ENCODE assay signal across 30 cellular contexts in the genomic region with DNA sequence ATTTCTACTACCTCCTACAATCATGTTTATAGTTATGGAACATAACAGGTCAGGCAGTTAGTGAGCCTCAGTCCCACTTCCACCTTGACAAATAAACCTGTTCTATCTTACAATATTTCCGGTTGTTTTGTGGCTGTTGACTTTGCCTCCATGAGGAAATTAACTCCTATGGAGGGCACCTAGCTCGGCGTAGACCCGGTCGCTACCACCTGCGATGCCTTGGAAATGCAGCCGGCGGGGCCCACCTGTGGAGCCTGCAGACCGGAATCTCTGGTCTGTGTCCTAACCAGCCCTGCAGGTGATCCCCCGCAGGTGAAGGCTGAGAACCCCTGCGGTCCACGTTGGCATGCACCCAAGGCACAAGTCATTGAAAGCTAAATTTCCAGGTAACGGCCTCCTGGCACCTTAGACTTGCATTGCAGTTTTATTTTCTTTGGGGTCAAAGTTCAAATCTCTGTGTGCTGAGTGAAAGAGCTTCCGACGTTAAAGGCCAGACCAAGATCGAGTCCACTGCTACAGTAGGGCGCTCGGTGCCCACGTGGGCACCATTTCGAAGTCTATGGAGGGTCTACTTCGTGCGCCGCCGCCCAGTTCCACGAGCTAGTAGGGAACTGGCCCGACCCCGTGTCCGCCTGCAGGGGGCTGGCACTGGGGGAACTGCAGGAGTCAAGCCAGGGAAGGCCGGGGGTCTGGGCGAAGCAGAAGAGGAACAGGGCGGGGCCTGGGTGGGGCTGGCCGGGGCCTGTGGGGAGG. TPM values are rescaled to one million over a fixed set of nuclear protein-coding genes. Genes with fewer than 3 reads are reported as not detected.
DNase-seq lines count a peak whose midpoint lies in the region; ATAC-seq and TF ChIP-seq lines count a peak whose summit lies in the region.
"Had no signal": no experiment of that assay in that cellular context is flagged by ENCODE, and none has a peak within 500 bp of the region (broad histone marks: within the 10 kb centered on the region; RNA-seq: fewer than 3 reads in every experiment).

No MANE protein-coding gene starts in this region.

- no peak for TF ChIP-seq POLR2A in gastroesophageal sphincter (IDR thresholded peaks at IDR 0.05)
- TF ChIP-seq POLR2A in thyroid gland (IDR thresholded peaks at IDR 0.05): no peak

- no peak overlapping the region for H3K9ac ChIP-seq in endodermal cell (ENCODE audit: extremely low read depth, low read length, poor library complexity, severe bottlenecking)

- H3K4me1 ChIP-seq in Caco-2 (0 out of 2 replicates have a peak, but pooled peaks cover 3% of the 10 kb centered on the region), endodermal cell (ENCODE audit: control insufficient read depth, insufficient read depth, low read length) (no peaks in the 10 kb centered on the region), gastroesophageal sphincter (peaks cover 0 to 11% (median 0%) of the 10 kb centered on the region in 3 donors), thyroid gland (peaks cover 7% of the 10 kb centered on the region in 2 donors)
- H3K4me1 ChIP-seq: psoas muscle had no signal

- intact Hi-C loops in Caco-2 (cut with micrococcal nuclease; ENCODE audit: unreplicated experiment): no loop called here
- intact Hi-C loops in thyroid gland (cut with DNase I): loop anchor here (5.0 kb wide), 2 partner anchors 290 to 310 kb away; no protein-coding TSS in a partner anchor

- POLR2A ChIA-PET in Caco-2 (lab: Charles Lee): no interaction called here

- H3K4me1 Mint-ChIP-seq in Caco-2 (ENCODE audit: low read depth, unreplicated experiment) (peaks cover 7% of the 10 kb centered on the region), endodermal cell (peaks cover 3% of the 10 kb centered on the region)
- H3K4me1 Mint-ChIP-seq: activated B cell treated with CpG ODN at 0.5 μM for 24 hours; activated CD8-positive, alpha-beta memory T cell treated with anti-CD3 and anti-CD28 coated beads, Interleukin-2, amount 10 ng/mL, durations not matched to agents 7 days and 5 days had no signal

- no peak overlapping the region for H3K27ac ChIP-seq in endodermal cell (ENCODE audit: low read depth, low read length)
- H3K27ac ChIP-seq in gastroesophageal sphincter: no peak overlapping the region
- no peak overlapping the region for H3K27ac ChIP-seq in thyroid gland
- H3K27ac ChIP-seq: psoas muscle, sigmoid colon, suprapubic skin, uterus had no signal

- no TSS peak for BruUV-seq in Caco-2 (replicated peaks; lab: Mats Ljungman, UMichigan)

- H3K9me3 Mint-ChIP-seq in Caco-2 (ENCODE audit: unreplicated experiment) (peaks cover 9% of the 10 kb centered on the region), endodermal cell (peaks cover 5% of the 10 kb centered on the region)
- H3K9me3 Mint-ChIP-seq: activated B cell treated with CpG ODN at 0.5 μM for 24 hours; activated T-cell treated with anti-CD3 and anti-CD28 coated beads, Interleukin-2, amount 50 U/mL, for 72 hours; central memory CD8-positive, alpha-beta T cell had no signal

- CTCF ChIA-PET in Caco-2 (lab: Charles Lee): no interaction called here

- H3K36me3 ChIP-seq in Caco-2 (ENCODE audit: control insufficient read depth, insufficient read depth, low read length) (no peaks in the 10 kb centered on the region), endodermal cell (ENCODE audit: control insufficient read depth, insufficient read depth, low read length) (no peaks in the 10 kb centered on the region), gastroesophageal sphincter (no peaks in the 10 kb centered on the region), thyroid gland (no peaks in the 10 kb centered on the region)
- H3K36me3 ChIP-seq: sigmoid colon, suprapubic skin, uterus had no signal

- ATAC-seq in gastroesophageal sphincter: no peak
- ATAC-seq: activated CD8-positive, alpha-beta memory T cell treated with anti-CD3 and anti-CD28 coated beads, Interleukin-2, amount 10 ng/mL, durations not matched to agents 7 days and 5 days; activated T-cell treated with anti-CD3 and anti-CD28 coated beads, Interleukin-2, amount 50 U/mL, for 72 hours; left lobe of liver; Panc1; psoas muscle had no signal

- DNase-seq in COLO668 (lab: John Stamatoyannopoulos, UW; ENCODE audit: unreplicated experiment) (peak; percentile 86), Caco-2 (no peak), NCI-H345 (lab: John Stamatoyannopoulos, UW) (peak; percentile 83), endodermal cell (peak; percentile 63), thyroid gland (no peak)
- DNase-seq in stimulated activated CD8-positive, alpha-beta memory T cell treated with anti-CD3 and anti-CD28 coated beads, Interleukin-4, amount 100 ng/mL, for 48 hours: no peak
- DNase-seq: activated B cell treated with CpG ODN at 0.5 μM for 24 hours; activated CD8-positive, alpha-beta memory T cell treated with anti-CD3 and anti-CD28 coated beads, Interleukin-2, amount 10 ng/mL, durations not matched to agents 7 days and 5 days; activated naive CD4-positive, alpha-beta T cell; activated T-cell treated with anti-CD3 and anti-CD28 coated beads, Interleukin-2, amount 50 U/mL, for 72 hours; dermis blood vessel endothelial cell; GDM1; HCEC 1CT; KBM-7; MM.1S; NCI-H1436 treated with DMSO at 0.1 percent for 48 hours; NCI-H446 treated with DMSO at 0.1 percent for 48 hours; psoas muscle; SIG-M5; sigmoid colon; stimulated activated naive CD4-positive, alpha-beta T cell; T1000; uterus had no signal

- no peak for TF ChIP-seq EP300 in gastroesophageal sphincter (IDR thresholded peaks at IDR 0.05)

- peaks cover 4% of the 10 kb centered on the region for H3K27me3 Mint-ChIP-seq in Caco-2 (ENCODE audit: insufficient read depth, unreplicated experiment)
- H3K27me3 Mint-ChIP-seq in endodermal cell (ENCODE audit: insufficient read depth): peaks cover 66% of the 10 kb centered on the region

- no peaks in the 10 kb centered on the region for H3K36me3 Mint-ChIP-seq in Caco-2 (ENCODE audit: insufficient read depth, unreplicated experiment)
- H3K36me3 Mint-ChIP-seq in endodermal cell (ENCODE audit: low read depth): no peaks in the 10 kb centered on the region
- H3K36me3 Mint-ChIP-seq: activated CD8-positive, alpha-beta memory T cell treated with anti-CD3 and anti-CD28 coated beads, Interleukin-2, amount 10 ng/mL, durations not matched to agents 7 days and 5 days had no signal

- H3K9me3 ChIP-seq in Caco-2: no peaks in the 10 kb centered on the region
- no peaks in the 10 kb centered on the region for H3K9me3 ChIP-seq in endodermal cell (ENCODE audit: control insufficient read depth, low read length)
- H3K9me3 ChIP-seq in gastroesophageal sphincter: no peaks in the 10 kb centered on the region
- H3K9me3 ChIP-seq in thyroid gland: no peaks in the 10 kb centered on the region
- H3K9me3 ChIP-seq: psoas muscle, sigmoid colon, suprapubic skin, uterus had no signal

- 92 to 93% methylated on average over 21 to 32 of the region's 32 CpGs for WGBS in endodermal cell (ENCODE audit: insufficient coverage in 1 of 2, insufficient read length in 1 of 2), 2 experiments
- 70% methylated on average over 4 of the region's 32 CpGs; no CpG with 5 or more reads in 1 of the 2 donors for WGBS in gastroesophageal sphincter (ENCODE audit: low coverage in 1 of 2), 2 donors
- 75 to 84% methylated on average over 19 of the region's 32 CpGs for WGBS in thyroid gland, 2 donors

- TF ChIP-seq CTCF in Caco-2 (IDR thresholded peaks at IDR 0.05; ENCODE audit: insufficient read depth in 1 of 2, low read depth in 1 of 2, low read length in 1 of 2, severe bottlenecking in 1 of 2, unreplicated experiment in 1 of 2): no peak
- TF ChIP-seq CTCF in endodermal cell (conservative IDR thresholded peaks at IDR 0.05): no peak
- TF ChIP-seq CTCF in gastroesophageal sphincter (IDR thresholded peaks at IDR 0.05): no peak
- TF ChIP-seq CTCF in thyroid gland (IDR thresholded peaks at IDR 0.05): no peak

- H3K27me3 ChIP-seq in Caco-2 (replicated peaks; ENCODE audit: control insufficient read depth, insufficient read depth, low read length) (no peaks in the 10 kb centered on the region), endodermal cell (ENCODE audit: control insufficient read depth, insufficient read depth, low read length, poor library complexity, severe bottlenecking) (peaks cover 68% of the 10 kb centered on the region), gastroesophageal sphincter (peaks cover 78% of the 10 kb centered on the region), thyroid gland (peaks cover 6% of the 10 kb centered on the region)

- H3K27ac Mint-ChIP-seq in Caco-2 (ENCODE audit: unreplicated experiment): no peak overlapping the region
- no peak overlapping the region for H3K27ac Mint-ChIP-seq in endodermal cell
- H3K27ac Mint-ChIP-seq: activated B cell treated with CpG ODN at 0.5 μM for 24 hours; activated CD8-positive, alpha-beta memory T cell treated with anti-CD3 and anti-CD28 coated beads, Interleukin-2, amount 10 ng/mL, durations not matched to agents 7 days and 5 days; activated T-cell treated with anti-CD3 and anti-CD28 coated beads, Interleukin-2, amount 50 U/mL, for 72 hours had no signal

- H3K4me3 Mint-ChIP-seq in Caco-2 (ENCODE audit: unreplicated experiment): peak overlapping the region; percentile 53
- H3K4me3 Mint-ChIP-seq in endodermal cell: no peak overlapping the region
- H3K4me3 Mint-ChIP-seq: activated B cell treated with CpG ODN at 0.5 μM for 24 hours; activated CD8-positive, alpha-beta memory T cell treated with anti-CD3 and anti-CD28 coated beads, Interleukin-2, amount 10 ng/mL, durations not matched to agents 7 days and 5 days; activated T-cell treated with anti-CD3 and anti-CD28 coated beads, Interleukin-2, amount 50 U/mL, for 72 hours; central memory CD8-positive, alpha-beta T cell had no signal

- H3K4me3 ChIP-seq in Caco-2 (ENCODE audit: low read depth, low read length) (no peak overlapping the region), endodermal cell (ENCODE audit: low read length) (no peak overlapping the region), gastroesophageal sphincter (no peak overlapping the region), thyroid gland (replicated peaks in 1 of 3) (no peak overlapping the region)
- H3K4me3 ChIP-seq: psoas muscle, sigmoid colon, suprapubic skin, uterus had no signal

RNA-seq across cellular contexts. Expression of a gene that starts 0.8 kb away (rescaled TPM):
- 5.1 and 5.3 TPM in 2 replicates for total RNA-seq in Caco-2 (2022)
- total RNA-seq in endodermal cell: not detected
- polyA plus RNA-seq in endodermal cell (2013, experiment 1 of 2): not detected
- polyA plus RNA-seq in endodermal cell (2013, experiment 2 of 2): not detected
- not detected for total RNA-seq in gastroesophageal sphincter
- total RNA-seq in thyroid gland: 1 to 10 TPM in 1 of 4 donors, under 1 TPM in 2, not detected in 1; 0.22 to 1.5 (median 0.67) TPM
- total RNA-seq: activated B cell treated with CpG ODN at 0.5 μM for 24 hours; activated CD8-positive, alpha-beta memory T cell treated with anti-CD3 and anti-CD28 coated beads, Interleukin-2, amount 10 ng/mL, durations not matched to agents 7 days and 5 days; activated T-cell treated with anti-CD3 and anti-CD28 coated beads, Interleukin-2, amount 50 U/mL, for 72 hours; dermis blood vessel endothelial cell; HT1080; left lobe of liver; mesenteric fat pad; psoas muscle; sigmoid colon; suprapubic skin had no signal
- polyA plus RNA-seq: psoas muscle, sigmoid colon had no signal

Comparison
In these comparisons a context has a peak if more than half of its experiments do, and no peak if none do; other contexts are left out.
1. DNase-seq: peak in COLO668 (single experiment), NCI-H345 (single experiment) and endodermal cell (single experiment); none in Caco-2 (0 of 2), stimulated activated CD8-positive, alpha-beta memory T cell treated with anti-CD3 and anti-CD28 coated beads, Interleukin-4, amount 100 ng/mL, for 48 hours (single experiment) and thyroid gland (0 of 2).